ENCODE assay signal across 8 cellular contexts in the genomic region with DNA sequence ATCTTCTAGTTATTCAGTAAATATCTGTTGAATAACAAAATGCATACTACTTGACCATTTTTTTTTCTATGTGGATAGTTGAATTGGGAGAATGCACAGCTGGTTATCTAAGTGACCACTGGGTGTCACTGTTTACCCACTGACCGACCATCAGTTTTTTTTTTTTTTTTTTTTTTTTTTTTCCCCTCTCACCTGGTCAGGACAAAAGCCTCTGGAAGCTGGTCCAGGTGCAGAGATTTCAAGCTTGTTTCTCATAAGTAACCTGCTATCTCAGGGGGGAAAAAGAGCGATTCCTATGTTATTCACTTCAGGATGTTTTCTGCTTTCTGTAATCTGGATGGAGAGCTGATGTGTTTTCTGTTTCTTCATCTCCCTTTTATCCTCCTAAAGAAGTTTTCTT.
DNase-seq lines count a peak whose midpoint lies in the region; ATAC-seq, FAIRE-seq and TF ChIP-seq lines count a peak whose summit lies in the region.

No MANE protein-coding gene starts in this region.

- TF ChIP-seq POLR2A in GM12891 (IDR thresholded peaks at IDR 0.05; ENCODE audit: low read depth, low read length) (no peak), GM12892 (IDR thresholded peaks at IDR 0.05; ENCODE audit: low read depth, low read length) (no peak)

- ATAC-seq in lower lobe of right lung (peak in 1 of 2 donors; percentile 33), GM18870 (IDR thresholded peaks at IDR 0.05; ENCODE audit: unreplicated experiment) (no peak), GM19395 (IDR thresholded peaks at IDR 0.05; ENCODE audit: unreplicated experiment) (no peak)

- H3K4me3 ChIP-seq in AG04450 (ENCODE audit: low read depth, low read length) (no peak overlapping the region), lower lobe of right lung (no peak overlapping the region)

- CTCF ChIA-PET in AG04450 (lab: Charles Lee), result interaction anchor here (0.6 to 2.2 kb wide), 11 partner anchors 10 to 1956 kb away, joined by 3 to 10 read pairs (median 4); no protein-coding TSS in a partner anchor

- no peak overlapping the region for H3K4me3 Mint-ChIP-seq in brain

- H3K27ac ChIP-seq in AG04450 (ENCODE audit: low read depth, low read length) (no peak overlapping the region), lower lobe of right lung (no peak overlapping the region)

- H3K36me3 ChIP-seq in lower lobe of right lung, result no peaks in the 10 kb centered on the region

- POLR2A ChIA-PET in AG04450 (lab: Yijun Ruan, JAX), result no interaction called here

- FAIRE-seq in GM12891 (lab: Jason Lieb, UNC) (peak; percentile 47), GM12892 (lab: Jason Lieb, UNC) (no peak)

- H3K36me3 Mint-ChIP-seq in brain, result no peaks in the 10 kb centered on the region

- TF ChIP-seq CTCF in AG04450 (IDR thresholded peaks at IDR 0.05; ENCODE audit: low read depth, low read length) (peak; percentile 73), brain (conservative IDR thresholded peaks at IDR 0.05) (peak; percentile 92 to 94), lower lobe of right lung (IDR thresholded peaks at IDR 0.05) (peak; percentile 75)

- peaks cover 6% of the 10 kb centered on the region for H3K27me3 Mint-ChIP-seq in brain

- peaks cover 64% of the 10 kb centered on the region for H3K4me1 Mint-ChIP-seq in brain

- H3K27me3 ChIP-seq in AG04450 (ENCODE audit: control insufficient read depth, insufficient read depth, low read length) (no peaks in the 10 kb centered on the region), lower lobe of right lung (ENCODE audit: low read depth) (no peaks in the 10 kb centered on the region)

- intact Hi-C loops in lower lobe of right lung (cut with DNase I), result no loop called here

- no peaks in the 10 kb centered on the region for H3K4me1 ChIP-seq in lower lobe of right lung

- H3K9me3 ChIP-seq in AG04450 (ENCODE audit: control insufficient read depth, insufficient read depth, low read length), result peaks cover 8% of the 10 kb centered on the region
- no peaks in the 10 kb centered on the region for H3K9me3 ChIP-seq in lower lobe of right lung

- H3K27ac Mint-ChIP-seq in brain, result peak overlapping the region in 2 of 5 experiments; percentile 56 to 71

- no peak for DNase-seq in AG04450 (ENCODE audit: low read depth, low spot score)
- DNase-seq in GM12891 (ENCODE audit: insufficient read length, low spot score), result peak; percentile 30
- peak; percentile 65 for DNase-seq in NCI-H2081 treated with DMSO at 0.1 percent for 48 hours (lab: John Stamatoyannopoulos, UW)
- DNase-seq in lower lobe of right lung, result no peak
- no peak for DNase-seq in GM12892 (ENCODE audit: insufficient read length)

- H3K9me3 Mint-ChIP-seq in brain, result peaks cover 0 to 5% (median 3%) of the 10 kb centered on the region in 5 experiments

TF ChIP-seq in GM12891, 5 proteins besides CTCF, POLR2A, EP300 and RAD21:
- TF ChIP-seq SPI1 (IDR thresholded peaks at IDR 0.05; ENCODE audit: low read depth, low read length) (no peak), PAX5 (IDR thresholded peaks at IDR 0.05; ENCODE audit: insufficient read depth, low read length, severe bottlenecking) (no peak), TAF1 (IDR thresholded peaks at IDR 0.05; ENCODE audit: low read depth, low read length) (no peak), POLR2AphosphoS5 (IDR thresholded peaks at IDR 0.05; ENCODE audit: low read depth, low read length) (no peak), POU2F2 (IDR thresholded peaks at IDR 0.05; ENCODE audit: low read depth, low read length) (no peak)
TF ChIP-seq in GM12891: peak in this region for 0.

Comparison
In these comparisons a context has a peak if more than half of its experiments do, and no peak if none do; other contexts are left out.
1. DNase-seq: peak in GM12891 (single experiment) and NCI-H2081 treated with DMSO at 0.1 percent for 48 hours (single experiment); none in AG04450 (single experiment), lower lobe of right lung (single experiment) and GM12892 (single experiment).
2. Peak in every context shown above with its lines, with median percentiles within 50 percentile points of each other: CTCF ChIP-seq.